Comparison of ENCODE assay signal across 1 cellular context in the genomic region with DNA sequence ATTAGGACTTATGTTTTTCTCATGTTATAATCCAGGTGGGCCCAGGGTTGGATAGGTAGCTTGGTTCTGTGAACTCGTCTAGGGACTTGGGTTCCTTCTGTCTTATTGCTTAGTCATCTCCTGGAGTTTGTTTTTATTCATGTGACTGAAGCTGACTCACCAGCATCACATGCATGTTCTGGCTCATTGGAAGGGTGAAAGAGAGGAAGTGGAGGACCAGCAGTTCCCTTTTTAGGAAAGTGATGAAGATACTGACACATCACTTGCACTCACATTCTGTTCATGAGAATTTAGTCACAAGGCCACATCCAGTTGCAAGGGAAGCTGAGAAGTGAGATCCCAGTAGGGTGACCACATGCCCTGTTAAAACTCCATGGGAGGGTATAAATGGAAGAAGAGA.
TF ChIP-seq lines count a peak whose summit lies in the region.

No MANE protein-coding gene starts in this region.

TF ChIP-seq in IMR-90, 13 proteins besides CTCF, POLR2A, EP300 and RAD21:
- TF ChIP-seq NFE2L2 (IDR thresholded peaks at IDR 0.05; ENCODE audit: low read depth, low read length) = peak; percentile 4; the same call in 1 of the 2 replicates
